9 cellular contexts compared by ENCODE assay signal in the genomic region with DNA sequence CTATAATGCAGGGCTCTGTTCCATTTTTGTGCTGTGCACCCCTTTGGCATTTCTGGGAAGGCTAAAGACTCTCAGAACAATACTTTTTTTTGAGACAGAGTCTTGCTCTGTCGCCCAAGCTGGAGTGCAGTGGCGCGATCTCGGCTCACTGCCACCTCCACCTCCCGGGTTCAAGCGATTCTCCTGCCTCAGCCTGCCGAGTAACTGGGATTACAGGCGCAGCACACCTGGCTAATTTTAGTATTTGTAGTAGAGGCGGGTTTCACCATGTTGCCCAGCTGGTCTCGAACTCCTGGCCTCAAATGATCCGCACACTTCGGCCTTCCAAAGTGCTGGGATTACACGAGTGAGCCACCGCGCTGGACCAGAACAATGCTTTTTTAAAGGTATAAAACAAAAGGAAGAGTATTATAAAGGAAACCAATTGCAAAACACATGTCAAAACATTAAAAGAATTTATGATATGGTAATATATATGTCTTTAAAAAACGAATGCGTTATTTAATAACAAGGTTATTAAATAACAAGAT. TPM values are rescaled to one million over a fixed set of nuclear protein-coding genes. Genes with fewer than 3 reads are reported as not detected.
A peak's percentile ranks its signal among the peaks of the same experiment; 100 is the strongest.
DNase-seq lines count a peak whose midpoint lies in the region; ATAC-seq and TF ChIP-seq lines count a peak whose summit lies in the region.
"Had no signal": no experiment of that assay in that cellular context is flagged by ENCODE, and none has a peak within 500 bp of the region (broad histone marks: within the 10 kb centered on the region; RNA-seq: fewer than 3 reads in every experiment).

No MANE protein-coding gene starts in this region.

- H3K36me3 Mint-ChIP-seq in IgD-negative memory B cell = peaks cover 9% of the 10 kb centered on the region
- peaks cover 15% of the 10 kb centered on the region for H3K36me3 Mint-ChIP-seq in central memory CD8-positive, alpha-beta T cell (ENCODE audit: insufficient read depth)
- H3K36me3 Mint-ChIP-seq in naive thymus-derived CD8-positive, alpha-beta T cell = peaks cover 0 to 4% (median 2%) of the 10 kb centered on the region in 3 donors

- H3K9me3 Mint-ChIP-seq in IgD-negative memory B cell = no peaks in the 10 kb centered on the region
- no peaks in the 10 kb centered on the region for H3K9me3 Mint-ChIP-seq in central memory CD8-positive, alpha-beta T cell
- H3K9me3 Mint-ChIP-seq in naive thymus-derived CD8-positive, alpha-beta T cell = no peaks in the 10 kb centered on the region

- H3K4me3 Mint-ChIP-seq in IgD-negative memory B cell = peak overlapping the region; percentile 96 to 98 (median 97)
- H3K4me3 Mint-ChIP-seq in central memory CD8-positive, alpha-beta T cell = peak overlapping the region; percentile 90
- H3K4me3 Mint-ChIP-seq in naive thymus-derived CD8-positive, alpha-beta T cell = peak overlapping the region; percentile 94 to 98 (median 97)

- ATAC-seq in central memory CD8-positive, alpha-beta T cell (replicated peaks; ENCODE audit: extremely low read depth, poor library complexity, severe bottlenecking) = no peak
- no peak for ATAC-seq in naive thymus-derived CD8-positive, alpha-beta T cell
- ATAC-seq in HG02610 (IDR thresholded peaks at IDR 0.05; ENCODE audit: unreplicated experiment) = no peak

- DNase-seq in AG09309 (ENCODE audit: low read depth) (no peak), erythroblast (lab: John Stamatoyannopoulos, UW) (no peak), NCI-H187 treated with DMSO at 0.1 percent for 48 hours (lab: John Stamatoyannopoulos, UW) (no peak), AG08395 (ENCODE audit: low spot score) (no peak)
- DNase-seq in central memory CD8-positive, alpha-beta T cell (ENCODE audit: low spot score in 2 of 2) = no peak
- DNase-seq in naive thymus-derived CD8-positive, alpha-beta T cell = no peak

- peak overlapping the region; percentile 83 to 95 (median 88) for H3K27ac Mint-ChIP-seq in IgD-negative memory B cell
- H3K27ac Mint-ChIP-seq in central memory CD8-positive, alpha-beta T cell (ENCODE audit: low read depth) = peak overlapping the region; percentile 93
- H3K27ac Mint-ChIP-seq in naive thymus-derived CD8-positive, alpha-beta T cell = peak overlapping the region; percentile 78 to 97 (median 92)

- peaks cover 25 to 39% (median 33%) of the 10 kb centered on the region in 3 donors for H3K4me1 Mint-ChIP-seq in IgD-negative memory B cell
- H3K4me1 Mint-ChIP-seq in central memory CD8-positive, alpha-beta T cell = peaks cover 49% of the 10 kb centered on the region
- peaks cover 24 to 64% (median 51%) of the 10 kb centered on the region in 4 donors for H3K4me1 Mint-ChIP-seq in naive thymus-derived CD8-positive, alpha-beta T cell

- POLR2A ChIA-PET in naive thymus-derived CD8-positive, alpha-beta T cell (lab: Charles Lee) = interaction anchor here (1.1 to 3.2 kb wide), 5 partner anchors 17 to 234 kb away, joined by 3 to 23 read pairs (median 4); a partner anchor contains a TSS

- TF ChIP-seq CTCF in AG09309 (IDR thresholded peaks at IDR 0.05; ENCODE audit: control insufficient read depth, insufficient read depth, low read depth, low read length, missing control alignments) = no peak

- H3K27me3 Mint-ChIP-seq in IgD-negative memory B cell = peaks cover 3% of the 10 kb centered on the region
- H3K27me3 Mint-ChIP-seq in central memory CD8-positive, alpha-beta T cell = no peaks in the 10 kb centered on the region
- no peaks in the 10 kb centered on the region for H3K27me3 Mint-ChIP-seq in naive thymus-derived CD8-positive, alpha-beta T cell

- peak overlapping the region; percentile 74 for H3K4me3 ChIP-seq in AG09309 (ENCODE audit: control insufficient read depth, low read depth, low read length)
- H3K4me3 ChIP-seq: SK-N-MC had no signal

- no peak for TF ChIP-seq POLR2A in erythroblast (IDR thresholded peaks at IDR 0.05; ENCODE audit: low read length)

RNA-seq across cellular contexts. Expression of a gene that starts 1.0 kb away (rescaled TPM):
- polyA plus RNA-seq in IgD-negative memory B cell = 62.6 TPM
- 10 to 100 TPM; 30.4 to 38.9 TPM for total RNA-seq in naive thymus-derived CD8-positive, alpha-beta T cell
- polyA plus RNA-seq in naive thymus-derived CD8-positive, alpha-beta T cell = 10 to 100 TPM; 58.6 to 68.3 (median 58.7) TPM

RNA-seq across cellular contexts. Expression of a gene that starts 48.6 kb away (rescaled TPM):
- polyA plus RNA-seq in IgD-negative memory B cell = 68.1 TPM
- total RNA-seq in naive thymus-derived CD8-positive, alpha-beta T cell = 10 to 100 TPM; 53.5 to 60.3 TPM
- 10 to 100 TPM; 50.9 to 62.1 (median 58.8) TPM for polyA plus RNA-seq in naive thymus-derived CD8-positive, alpha-beta T cell
